ENCODE assay signal across 17 cellular contexts in genomic region chr15:90769375-90769774, GRCh38. TPM values are rescaled to one million over a fixed set of nuclear protein-coding genes. Genes with fewer than 3 reads are reported as not detected.
A peak's percentile ranks its signal among the peaks of the same experiment; 100 is the strongest.
DNase-seq lines count a peak whose midpoint lies in the region; ATAC-seq and TF ChIP-seq lines count a peak whose summit lies in the region.
"Had no signal": no experiment of that assay in that cellular context is flagged by ENCODE, and none has a peak within 500 bp of the region (broad histone marks: within the 10 kb centered on the region; RNA-seq: fewer than 3 reads in every experiment).

No MANE protein-coding gene starts in this region.

- DNase-seq in left ventricle myocardium inferior (no peak), left cardiac atrium (no peak), RWPE2 (ENCODE audit: low spot score) (no peak), epithelial cell of prostate (ENCODE audit: low read depth, low spot score) (peak; percentile 16), prostate gland (ENCODE audit: low spot score) (peak; percentile 12), NCI-H1105 treated with DMSO at 0.1 percent for 48 hours (lab: John Stamatoyannopoulos, UW) (no peak), mucosa of descending colon (no peak)
- DNase-seq: C1 segment of cervical spinal cord; Calu3; CD4-positive, alpha-beta memory T cell; COR-L47; DMS53; DMS79 treated with DMSO at 0.1 percent for 48 hours; GF-D8; GOT3; HFFc6 had no signal

- no peaks in the 10 kb centered on the region for H3K36me3 ChIP-seq in left ventricle myocardium inferior
- H3K36me3 ChIP-seq in RWPE2 (ENCODE audit: low read depth): peaks cover 56% of the 10 kb centered on the region
- no peaks in the 10 kb centered on the region for H3K36me3 ChIP-seq in prostate gland
- no peaks in the 10 kb centered on the region for H3K36me3 ChIP-seq in mucosa of descending colon (ENCODE audit: low read depth)

- ATAC-seq in left cardiac atrium (no peak), RWPE2 (ENCODE audit: low read depth) (0 out of 3 replicates have a peak, but pooled peaks have one; percentile 14), mucosa of descending colon (no peak)

- TF ChIP-seq POLR2A in prostate gland (IDR thresholded peaks at IDR 0.05): no peak

- WGBS in prostate gland: 48% methylated on average over 10 of the region's 10 CpGs

- no peaks in the 10 kb centered on the region for H3K27me3 ChIP-seq in left ventricle myocardium inferior (ENCODE audit: low read depth)
- no peaks in the 10 kb centered on the region for H3K27me3 ChIP-seq in RWPE2 (ENCODE audit: insufficient read depth, poor library complexity, severe bottlenecking)
- no peaks in the 10 kb centered on the region for H3K27me3 ChIP-seq in prostate gland (replicated peaks; ENCODE audit: insufficient read depth)

- intact Hi-C loops in left ventricle myocardium inferior (cut with micrococcal nuclease) (no loop called here), left cardiac atrium (cut with DNase I) (no loop called here), prostate gland (cut with DNase I) (no loop called here), mucosa of descending colon (cut with DNase I, micrococcal nuclease) (no loop called here)

- H3K27ac ChIP-seq in left ventricle myocardium inferior (replicated peaks) (peak overlapping the region; percentile 57), RWPE2 (ENCODE audit: poor library complexity, severe bottlenecking) (no peak overlapping the region), epithelial cell of prostate (peak overlapping the region; percentile 30), prostate gland (no peak overlapping the region)

- no peaks in the 10 kb centered on the region for H3K9me3 ChIP-seq in left ventricle myocardium inferior (replicated peaks)
- no peaks in the 10 kb centered on the region for H3K9me3 ChIP-seq in RWPE2 (ENCODE audit: severe bottlenecking)
- no peaks in the 10 kb centered on the region for H3K9me3 ChIP-seq in prostate gland
- H3K9me3 ChIP-seq in mucosa of descending colon: no peaks in the 10 kb centered on the region
- H3K9me3 ChIP-seq: HAP-1 had no signal

- TF ChIP-seq CTCF in left ventricle myocardium inferior (IDR thresholded peaks at IDR 0.05; ENCODE audit: borderline replicate concordance) (no peak), RWPE2 (IDR thresholded peaks at IDR 0.05; ENCODE audit: poor library complexity, severe bottlenecking) (no peak), prostate gland (IDR thresholded peaks at IDR 0.05) (no peak), mucosa of descending colon (IDR thresholded peaks at IDR 0.05) (no peak)

- H3K4me3 ChIP-seq in left ventricle myocardium inferior (no peak overlapping the region), RWPE2 (ENCODE audit: severe bottlenecking) (no peak overlapping the region), prostate gland (no peak overlapping the region), mucosa of descending colon (no peak overlapping the region)
- H3K4me3 ChIP-seq: HAP-1 had no signal

- H3K4me1 ChIP-seq in left ventricle myocardium inferior: peaks cover 32% of the 10 kb centered on the region
- peaks cover 3% of the 10 kb centered on the region for H3K4me1 ChIP-seq in RWPE2 (ENCODE audit: insufficient read depth, poor library complexity, severe bottlenecking)
- H3K4me1 ChIP-seq in prostate gland (replicated peaks): no peaks in the 10 kb centered on the region
- H3K4me1 ChIP-seq in mucosa of descending colon (ENCODE audit: low read depth): no peaks in the 10 kb centered on the region
- H3K4me1 ChIP-seq: HAP-1 had no signal

RNA-seq across cellular contexts. Expression of gene BLM, which starts 52.2 kb away (rescaled TPM):
- total RNA-seq in left ventricle myocardium inferior (26.2 TPM), left cardiac atrium (10 to 100 TPM; 13.8 to 14.9 TPM), prostate gland (1 to 10 TPM; 1.4 to 4.9 TPM), mucosa of descending colon (1 to 10 TPM; 2.9 to 7.2 (median 4.1) TPM)

Comparison
In these comparisons a context has a peak if more than half of its experiments do, and no peak if none do; other contexts are left out.
1. DNase-seq: peak in epithelial cell of prostate (single experiment) and prostate gland (single experiment); none in left ventricle myocardium inferior (single experiment), left cardiac atrium (single experiment), RWPE2 (single experiment), NCI-H1105 treated with DMSO at 0.1 percent for 48 hours (single experiment) and mucosa of descending colon (0 of 3).
2. H3K27ac ChIP-seq: peak in left ventricle myocardium inferior (single experiment) and epithelial cell of prostate (single experiment); none in RWPE2 (single experiment) and prostate gland (0 of 2).